In the genomic region with DNA sequence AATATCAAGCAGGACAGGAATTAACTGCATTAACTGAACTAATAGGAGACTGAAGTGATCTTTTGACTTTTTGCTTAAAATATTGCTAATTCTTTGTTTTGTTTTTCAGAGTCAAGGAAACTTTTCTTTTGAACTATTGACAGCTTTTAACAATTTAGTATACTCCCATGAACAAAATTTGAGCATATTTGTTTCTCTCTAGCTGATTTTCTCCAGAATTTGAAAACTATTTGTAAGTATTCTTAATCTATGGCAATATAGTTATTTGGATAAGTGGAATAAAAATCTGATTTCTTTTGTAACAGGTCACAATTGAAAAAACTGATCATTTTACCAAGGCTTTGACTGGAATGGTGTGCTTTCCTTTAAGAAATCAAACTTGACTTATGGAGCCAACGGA, we compare ENCODE assay signal across 9 cellular contexts.
"Had no signal": no experiment of that assay in that cellular context is flagged by ENCODE, and none has a peak within 500 bp of the region (broad histone marks: within the 10 kb centered on the region; RNA-seq: fewer than 3 reads in every experiment).

No MANE protein-coding gene starts in this region.

- H3K27ac Mint-ChIP-seq: IgD-negative memory B cell had no signal

- FAIRE-seq: HepG2, HTR-8/SVneo, K562 had no signal

- H3K9me3 Mint-ChIP-seq: IgD-negative memory B cell had no signal

- ATAC-seq: HepG2, K562 had no signal

- H3K27ac ChIP-seq: HL-60, KMS-11 had no signal

- H3K4me2 ChIP-seq: KMS-11 had no signal

- H3K4me3 ChIP-seq: K562 had no signal

- DNase-seq: IMR-90, KBM-7, KG1 had no signal

- H3K4me1 Mint-ChIP-seq: IgD-negative memory B cell had no signal
